13 cellular contexts compared by ENCODE assay signal in the genomic region with DNA sequence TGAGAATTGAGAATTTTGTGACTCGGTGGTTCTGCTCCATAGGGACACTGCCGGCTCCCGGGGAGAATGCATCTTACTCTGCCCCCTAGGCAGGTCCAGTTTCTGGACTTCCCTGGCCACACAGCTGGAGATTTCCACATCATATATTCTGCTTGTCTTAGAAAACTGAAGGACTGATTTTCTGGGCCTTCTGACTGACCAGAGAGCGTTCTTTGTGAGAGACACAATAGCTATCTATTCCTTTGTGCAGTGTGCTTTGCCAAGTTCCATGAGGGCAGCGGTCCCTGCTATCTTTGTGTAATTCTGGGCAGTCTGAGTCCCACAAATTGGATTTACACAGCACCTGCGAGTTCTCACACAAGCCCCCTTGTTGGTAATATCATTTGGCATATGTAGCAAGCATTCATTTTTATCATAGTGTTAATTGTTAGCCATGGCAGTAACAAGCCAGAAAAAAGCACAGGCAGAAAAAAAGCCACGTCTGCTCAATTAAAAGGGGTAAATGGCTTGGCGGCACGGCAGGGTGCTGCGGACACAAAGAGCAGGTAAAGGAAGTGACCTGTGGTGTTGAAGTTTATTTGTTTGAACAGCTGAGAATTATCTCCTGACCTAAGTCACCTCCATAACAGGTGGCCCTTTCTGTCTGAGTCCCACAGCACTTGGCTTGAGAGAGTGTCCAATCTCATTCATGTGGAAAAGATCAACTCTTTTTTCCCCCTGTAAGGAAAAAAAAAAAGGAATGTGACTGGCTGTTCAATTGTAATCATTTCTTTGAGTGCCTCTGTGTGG.
A peak's percentile ranks its signal among the peaks of the same experiment; 100 is the strongest.
DNase-seq lines count a peak whose midpoint lies in the region; ATAC-seq and TF ChIP-seq lines count a peak whose summit lies in the region.
"Had no signal": no experiment of that assay in that cellular context is flagged by ENCODE, and none has a peak within 500 bp of the region (broad histone marks: within the 10 kb centered on the region; RNA-seq: fewer than 3 reads in every experiment).

No MANE protein-coding gene starts in this region.

- CTCF ChIA-PET in SK-N-SH (lab: Yijun Ruan, JAX): no interaction called here

- TF ChIP-seq EP300 in SK-N-SH (IDR thresholded peaks at IDR 0.05; ENCODE audit: borderline replicate concordance in 1 of 2, low read depth in 1 of 2, low read length in 1 of 2) (0 out of 4 replicates have a peak, but pooled peaks of 1 of the 2 experiments have one; percentile 26), esophagus muscularis mucosa (IDR thresholded peaks at IDR 0.05) (no peak)

- TF ChIP-seq CTCF in SK-N-SH (IDR thresholded peaks at IDR 0.05) (no peak), esophagus muscularis mucosa (IDR thresholded peaks at IDR 0.05) (no peak)

- TF ChIP-seq RAD21 in SK-N-SH (IDR thresholded peaks at IDR 0.05; ENCODE audit: low read length): peak; percentile 3; the same call in 1 of the 2 replicates

- H3K36me3 ChIP-seq in SK-N-SH (replicated peaks in 1 of 2; ENCODE audit: control insufficient read depth in 1 of 2, insufficient read depth in 2 of 2, low read length in 1 of 2) (no peaks in the 10 kb centered on the region), iPS DF 6.9 (ENCODE audit: control insufficient read depth, insufficient read depth, low read length) (no peaks in the 10 kb centered on the region), esophagus muscularis mucosa (no peaks in the 10 kb centered on the region)
- H3K36me3 ChIP-seq: heart right ventricle, tibial artery, WERI-Rb-1 had no signal

- H3K9me3 ChIP-seq in SK-N-SH: no peaks in the 10 kb centered on the region
- H3K9me3 ChIP-seq in iPS DF 6.9 (ENCODE audit: control insufficient read depth, insufficient read depth, low read length): no peaks in the 10 kb centered on the region
- no peaks in the 10 kb centered on the region for H3K9me3 ChIP-seq in esophagus muscularis mucosa
- H3K9me3 ChIP-seq: heart right ventricle, tibial artery had no signal

- no peak for TF ChIP-seq POLR2A in esophagus muscularis mucosa (IDR thresholded peaks at IDR 0.05; ENCODE audit: low read depth)

- DNase-seq in NCI-H2107 treated with DMSO at 0.1 percent for 48 hours (lab: John Stamatoyannopoulos, UW; ENCODE audit: unreplicated experiment) (peak; percentile 14), NCI-H2107 (lab: John Stamatoyannopoulos, UW) (no peak), SK-N-SH (no peak), iPS DF 6.9 (ENCODE audit: low read depth, low spot score) (peak; percentile 57), substantia nigra (lab: John Stamatoyannopoulos, UW) (peak in 45 of 49 donors; percentile 6 to 88 (median 54)), esophagus muscularis mucosa (ENCODE audit: extremely low spot score) (no peak)
- no peak for DNase-seq in activated CD4-positive, alpha-beta T cell treated with anti-CD3 and anti-CD28 coated beads, Interleukin-2, amount 50 U/mL, for 4 hours
- DNase-seq: amniotic stem cell, heart right ventricle, tibial artery, WERI-Rb-1 had no signal

- H3K27me3 ChIP-seq in SK-N-SH (ENCODE audit: insufficient read depth) (no peaks in the 10 kb centered on the region), iPS DF 6.9 (ENCODE audit: control insufficient read depth, insufficient read depth, low read length) (peaks cover 5% of the 10 kb centered on the region), esophagus muscularis mucosa (no peaks in the 10 kb centered on the region)
- H3K27me3 ChIP-seq: tibial artery had no signal

- H4K20me1 ChIP-seq in SK-N-SH (ENCODE audit: insufficient read depth): no peaks in the 10 kb centered on the region

- peak overlapping the region in 1 of 2 experiments; percentile 86; a peak in 2 of 4 replicates for H3K27ac ChIP-seq in SK-N-SH (ENCODE audit: low read depth in 2 of 2, low read length in 1 of 2)
- H3K27ac ChIP-seq in iPS DF 6.9 (ENCODE audit: low read length): no peak overlapping the region
- peak overlapping the region; percentile 71 for H3K27ac ChIP-seq in substantia nigra (ENCODE audit: low read depth, low read length, poor library complexity, severe bottlenecking)
- H3K27ac ChIP-seq in esophagus muscularis mucosa (replicated peaks in 1 of 4): no peak overlapping the region
- H3K27ac ChIP-seq: 22Rv1, heart right ventricle, tibial artery, WERI-Rb-1 had no signal

- no peak overlapping the region for H3K9ac ChIP-seq in SK-N-SH

- 79% methylated on average over 9 of the region's 10 CpGs for WGBS in SK-N-SH (ENCODE audit: low lambda C conversion rate)
- WGBS in iPS DF 6.9 (ENCODE audit: insufficient coverage, insufficient read length): no CpG with 5 or more reads among the region's 10 CpGs
- WGBS in esophagus muscularis mucosa: 81% methylated on average over 10 of the region's 10 CpGs

- H3K4me3 ChIP-seq in SK-N-SH (ENCODE audit: low read depth in 2 of 2, low read length in 1 of 2): no peak overlapping the region
- no peak overlapping the region for H3K4me3 ChIP-seq in iPS DF 6.9 (ENCODE audit: low read length)
- no peak overlapping the region for H3K4me3 ChIP-seq in esophagus muscularis mucosa
- H3K4me3 ChIP-seq: heart right ventricle, tibial artery had no signal

- no peaks in the 10 kb centered on the region for H3K9me2 ChIP-seq in SK-N-SH

- intact Hi-C loops in esophagus muscularis mucosa (cut with DNase I): no loop called here

- ATAC-seq in HG03521 (IDR thresholded peaks at IDR 0.05; ENCODE audit: unreplicated experiment): no peak
- ATAC-seq: heart right ventricle had no signal

- no peaks in the 10 kb centered on the region for H3F3A ChIP-seq in SK-N-SH (replicated peaks; ENCODE audit: insufficient read depth)

- POLR2A ChIA-PET in SK-N-SH (lab: Yijun Ruan, JAX): no interaction called here

- no peak overlapping the region for H2AFZ ChIP-seq in SK-N-SH (ENCODE audit: low read depth)

- no peak overlapping the region for H3K4me2 ChIP-seq in SK-N-SH

- peaks cover 0 to 39% of the 10 kb centered on the region in 2 experiments; a peak in 2 of 4 replicates for H3K4me1 ChIP-seq in SK-N-SH (ENCODE audit: control insufficient read depth in 1 of 2, insufficient read depth in 2 of 2, low read depth in 1 of 2, low read length in 1 of 2)
- H3K4me1 ChIP-seq in iPS DF 6.9 (ENCODE audit: control insufficient read depth, insufficient read depth, low read length): peaks cover 8% of the 10 kb centered on the region
- no peaks in the 10 kb centered on the region for H3K4me1 ChIP-seq in esophagus muscularis mucosa
- H3K4me1 ChIP-seq: heart right ventricle, tibial artery had no signal

- H3K79me2 ChIP-seq in SK-N-SH (ENCODE audit: insufficient read depth): no peaks in the 10 kb centered on the region

TF ChIP-seq in SK-N-SH, 30 proteins besides CTCF, POLR2A, EP300 and RAD21:
- no peak for TF ChIP-seq POLR2AphosphoS5 (IDR thresholded peaks at IDR 0.05; ENCODE audit: low read depth, low read length)
- no peak; the same call in 1 of the 2 replicates for TF ChIP-seq RCOR1 (IDR thresholded peaks at IDR 0.05; ENCODE audit: low read length)
- no peak for TF ChIP-seq JUND (IDR thresholded peaks at IDR 0.05)
- peak; percentile 50; the same call in 1 of the 2 replicates for TF ChIP-seq GATA2 (CRISPR knock-in tag; IDR thresholded peaks at IDR 0.05)
- no peak for TF ChIP-seq TAF1 (IDR thresholded peaks at IDR 0.05; ENCODE audit: borderline replicate concordance, low read depth, low read length)
- TF ChIP-seq MEF2A (IDR thresholded peaks at IDR 0.05; ENCODE audit: borderline replicate concordance, low read depth): no peak
- TF ChIP-seq EZH2phosphoT487 (IDR thresholded peaks at IDR 0.05; ENCODE audit: borderline replicate concordance, low read depth): no peak
- TF ChIP-seq, protein P1, sequence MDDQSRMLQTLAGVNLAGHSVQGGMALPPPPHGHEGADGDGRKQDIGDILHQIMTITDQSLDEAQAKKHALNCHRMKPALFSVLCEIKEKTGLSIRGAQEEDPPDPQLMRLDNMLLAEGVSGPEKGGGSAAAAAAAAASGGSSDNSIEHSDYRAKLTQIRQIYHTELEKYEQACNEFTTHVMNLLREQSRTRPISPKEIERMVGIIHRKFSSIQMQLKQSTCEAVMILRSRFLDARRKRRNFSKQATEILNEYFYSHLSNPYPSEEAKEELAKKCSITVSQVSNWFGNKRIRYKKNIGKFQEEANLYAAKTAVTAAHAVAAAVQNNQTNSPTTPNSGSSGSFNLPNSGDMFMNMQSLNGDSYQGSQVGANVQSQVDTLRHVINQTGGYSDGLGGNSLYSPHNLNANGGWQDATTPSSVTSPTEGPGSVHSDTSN (IDR thresholded peaks at IDR 0.05): no peak

Comparison
In these comparisons a context has a peak if more than half of its experiments do, and no peak if none do; other contexts are left out.
1. DNase-seq: peak in NCI-H2107 treated with DMSO at 0.1 percent for 48 hours (single experiment), iPS DF 6.9 (single experiment) and substantia nigra (45 of 49); none in NCI-H2107 (single experiment), SK-N-SH (single experiment), esophagus muscularis mucosa (single experiment) and activated CD4-positive, alpha-beta T cell treated with anti-CD3 and anti-CD28 coated beads, Interleukin-2, amount 50 U/mL, for 4 hours (0 of 2).